15 cellular contexts compared by ENCODE assay signal in genomic region chr15:61157933-61158332, GRCh38.
DNase-seq lines count a peak whose midpoint lies in the region; ATAC-seq and TF ChIP-seq lines count a peak whose summit lies in the region.
"Had no signal": no experiment of that assay in that cellular context is flagged by ENCODE, and none has a peak within 500 bp of the region (broad histone marks: within the 10 kb centered on the region; RNA-seq: fewer than 3 reads in every experiment).

No MANE protein-coding gene starts in this region.

- no peaks in the 10 kb centered on the region for H3K27me3 ChIP-seq in stomach
- H3K27me3 ChIP-seq: esophagus squamous epithelium had no signal

- no peaks in the 10 kb centered on the region for H3K36me3 ChIP-seq in stomach
- H3K36me3 ChIP-seq: esophagus squamous epithelium had no signal

- TF ChIP-seq POLR2A in lower leg skin (IDR thresholded peaks at IDR 0.05) (no peak), stomach (IDR thresholded peaks at IDR 0.05) (no peak)

- ATAC-seq in HG03108 (IDR thresholded peaks at IDR 0.05; ENCODE audit: unreplicated experiment), result no peak
- no peak for ATAC-seq in GM18861 (IDR thresholded peaks at IDR 0.05; ENCODE audit: unreplicated experiment)
- ATAC-seq: activated T-helper 17 cell treated with anti-CD3 and anti-CD28 coated beads, Interleukin-2, amount 50 U/mL, for 72 hours; stimulated activated naive CD8-positive, alpha-beta T cell treated with anti-CD3 and anti-CD28 coated beads, Interleukin-15, amount 100 ng/mL, for 72 hours had no signal

- no peak for TF ChIP-seq CTCF in lower leg skin (IDR thresholded peaks at IDR 0.05)
- no peak for TF ChIP-seq CTCF in stomach (IDR thresholded peaks at IDR 0.05)

- no peak for TF ChIP-seq EP300 in stomach (IDR thresholded peaks at IDR 0.05)

- DNase-seq in Ammon's horn (ENCODE audit: low spot score) (peak; percentile 4), fibroblast of peridontal ligament (ENCODE audit: extremely low read depth) (peak; percentile 38), lower leg skin (ENCODE audit: low spot score in 2 of 2) (peak; percentile 86 to 93), stomach (no peak), medulla oblongata (ENCODE audit: extremely low spot score) (no peak), GOT3 (lab: John Stamatoyannopoulos, UW) (no peak)
- DNase-seq: ACHN; anterior cingulate cortex; esophagus squamous epithelium; NCI-H1694 treated with DMSO at 0.1 percent for 48 hours; occipital lobe; stimulated activated naive CD8-positive, alpha-beta T cell treated with anti-CD3 and anti-CD28 coated beads, Interleukin-15, amount 100 ng/mL, for 72 hours had no signal

- H3K4me1 ChIP-seq in stomach, result peaks cover 0 to 4% (median 0%) of the 10 kb centered on the region in 4 donors
- H3K4me1 ChIP-seq: esophagus squamous epithelium had no signal

- H3K27ac ChIP-seq in stomach, result peak overlapping the region in 3 of 5 donors; percentile 18 to 62 (median 38)

- WGBS in lower leg skin, 2 donors, result 54 to 80% methylated on average over 6 of the region's 6 CpGs
- WGBS in stomach, 5 donors, result 75 to 89% (median 78%) methylated on average over 6 of the region's 6 CpGs

- no peaks in the 10 kb centered on the region for H3K9me3 ChIP-seq in stomach
- H3K9me3 ChIP-seq: esophagus squamous epithelium had no signal

- intact Hi-C loops in lower leg skin (cut with DNase I; ENCODE audit: low total_unique reads), result no loop called here
- intact Hi-C loops in stomach (cut with DNase I; ENCODE audit: low total_unique reads), result no loop called here

- no peak overlapping the region for H3K4me3 ChIP-seq in lower leg skin (ENCODE audit: low read depth, poor library complexity, severe bottlenecking)
- no peak overlapping the region for H3K4me3 ChIP-seq in stomach
- H3K4me3 ChIP-seq: esophagus squamous epithelium had no signal

Comparison
In these comparisons a context has a peak if more than half of its experiments do, and no peak if none do; other contexts are left out.
1. DNase-seq: peak in Ammon's horn (single experiment), fibroblast of peridontal ligament (single experiment) and lower leg skin (2 of 2); none in stomach (single experiment), medulla oblongata (single experiment) and GOT3 (single experiment).